13 cellular contexts compared by ENCODE assay signal in the genomic region with DNA sequence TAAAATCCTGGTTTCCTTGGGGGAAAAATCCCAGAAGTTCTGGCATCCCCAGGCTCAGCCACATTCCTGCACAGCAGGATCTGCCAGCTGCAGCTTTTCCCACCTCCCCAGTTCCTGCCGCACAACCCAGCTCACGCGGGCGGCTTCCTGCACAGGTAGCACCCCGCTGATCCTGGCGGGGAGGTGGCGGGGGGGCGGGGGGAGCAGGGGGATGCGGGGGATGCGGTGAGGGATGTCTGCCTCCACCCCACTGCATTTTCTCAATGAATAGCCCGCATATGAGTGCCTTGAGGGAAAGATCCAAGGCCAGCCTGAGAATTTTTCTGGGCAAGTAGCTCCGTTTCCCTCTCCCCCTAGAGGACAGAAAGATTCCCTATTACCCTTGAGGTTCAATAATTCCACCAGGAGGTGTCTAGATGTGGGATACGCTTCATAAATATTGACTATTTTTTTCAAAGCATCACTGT. TPM values are rescaled to one million over a fixed set of nuclear protein-coding genes. Genes with fewer than 3 reads are reported as not detected.
DNase-seq lines count a peak whose midpoint lies in the region; ATAC-seq and TF ChIP-seq lines count a peak whose summit lies in the region.
"Had no signal": no experiment of that assay in that cellular context is flagged by ENCODE, and none has a peak within 500 bp of the region (broad histone marks: within the 10 kb centered on the region; RNA-seq: fewer than 3 reads in every experiment).

No MANE protein-coding gene starts in this region.

- H3K9me3 ChIP-seq in RWPE2 (ENCODE audit: severe bottlenecking) = no peaks in the 10 kb centered on the region
- H3K9me3 ChIP-seq in hepatocyte (ENCODE audit: low read depth) = no peaks in the 10 kb centered on the region
- H3K9me3 ChIP-seq in smooth muscle cell (replicated peaks; ENCODE audit: low read depth) = no peaks in the 10 kb centered on the region

- DNase-seq in GM12864 (ENCODE audit: low read depth) (no peak), RWPE2 (ENCODE audit: low spot score) (peak; percentile 53), hepatocyte (ENCODE audit: low spot score) (no peak), smooth muscle cell (lab: John Stamatoyannopoulos, UW; ENCODE audit: unreplicated experiment) (no peak), SKM-1 treated with dmso at 0.1 percent for 144 hours (lab: John Stamatoyannopoulos, UW; ENCODE audit: unreplicated experiment) (no peak), NAMALWA (ENCODE audit: low spot score) (no peak)
- DNase-seq in activated T-cell treated with anti-CD3 and anti-CD28 coated beads, Interleukin-2, amount 50 U/mL, for 24 hours = no peak
- DNase-seq: DND-41; hippocampal formation; naive thymus-derived CD8-positive, alpha-beta T cell; NCI-H2171 treated with DMSO at 0.1 percent for 48 hours; SW 1271 had no signal

- no peaks in the 10 kb centered on the region for H3K79me2 ChIP-seq in hepatocyte
- peaks cover 25% of the 10 kb centered on the region for H3K79me2 ChIP-seq in smooth muscle cell (ENCODE audit: low read depth)

- H3K27ac ChIP-seq in RWPE2 (ENCODE audit: poor library complexity, severe bottlenecking) (peak overlapping the region; percentile 71), hepatocyte (peak overlapping the region; percentile 75), smooth muscle cell (ENCODE audit: low read depth) (peak overlapping the region; percentile 89)

- no peaks in the 10 kb centered on the region for H3K9me3 Mint-ChIP-seq in activated T-cell treated with anti-CD3 and anti-CD28 coated beads, Interleukin-2, amount 50 U/mL, for 24 hours
- H3K9me3 Mint-ChIP-seq: naive thymus-derived CD8-positive, alpha-beta T cell had no signal

- H3F3A ChIP-seq in smooth muscle cell (ENCODE audit: low read depth) = peaks cover 57% of the 10 kb centered on the region

- no peak overlapping the region for H3K4me3 ChIP-seq in GM12864 (ENCODE audit: low read depth, low read length)
- H3K4me3 ChIP-seq in RWPE2 (ENCODE audit: severe bottlenecking) = no peak overlapping the region
- H3K4me3 ChIP-seq in hepatocyte = no peak overlapping the region
- no peak overlapping the region for H3K4me3 ChIP-seq in smooth muscle cell

- ATAC-seq in RWPE2 (ENCODE audit: low read depth) = no peak
- ATAC-seq in HG02884 (IDR thresholded peaks at IDR 0.05; ENCODE audit: unreplicated experiment) = no peak
- ATAC-seq: naive thymus-derived CD8-positive, alpha-beta T cell had no signal

- H3K4me2 ChIP-seq in hepatocyte (peak overlapping the region; percentile 47), smooth muscle cell (peak overlapping the region; percentile 77)

- no peak overlapping the region for H3K27ac Mint-ChIP-seq in activated T-cell treated with anti-CD3 and anti-CD28 coated beads, Interleukin-2, amount 50 U/mL, for 24 hours
- H3K27ac Mint-ChIP-seq: naive thymus-derived CD8-positive, alpha-beta T cell had no signal

- H4K20me1 ChIP-seq in hepatocyte (ENCODE audit: insufficient read depth, poor library complexity, severe bottlenecking) (no peaks in the 10 kb centered on the region), smooth muscle cell (ENCODE audit: low read depth) (no peaks in the 10 kb centered on the region)

- H3K4me3 Mint-ChIP-seq in activated T-cell treated with anti-CD3 and anti-CD28 coated beads, Interleukin-2, amount 50 U/mL, for 24 hours = no peak overlapping the region
- H3K4me3 Mint-ChIP-seq: naive thymus-derived CD8-positive, alpha-beta T cell had no signal

- H3K36me3 Mint-ChIP-seq in activated T-cell treated with anti-CD3 and anti-CD28 coated beads, Interleukin-2, amount 50 U/mL, for 24 hours (ENCODE audit: low read depth) = no peaks in the 10 kb centered on the region
- H3K36me3 Mint-ChIP-seq: naive thymus-derived CD8-positive, alpha-beta T cell had no signal

- H2AFZ ChIP-seq in hepatocyte = no peak overlapping the region
- no peak overlapping the region for H2AFZ ChIP-seq in smooth muscle cell (ENCODE audit: low read depth)

- peak overlapping the region; percentile 52 for H3K9ac ChIP-seq in smooth muscle cell (ENCODE audit: low read depth)

- no peaks in the 10 kb centered on the region for H3K36me3 ChIP-seq in RWPE2 (ENCODE audit: low read depth)
- H3K36me3 ChIP-seq in hepatocyte (replicated peaks; ENCODE audit: insufficient read depth, low read depth) = no peaks in the 10 kb centered on the region
- no peaks in the 10 kb centered on the region for H3K36me3 ChIP-seq in smooth muscle cell (ENCODE audit: low read depth)

- no peaks in the 10 kb centered on the region for H3K9me2 ChIP-seq in hepatocyte (replicated peaks; ENCODE audit: insufficient read depth)

- peaks cover 30% of the 10 kb centered on the region for H3K27me3 Mint-ChIP-seq in activated T-cell treated with anti-CD3 and anti-CD28 coated beads, Interleukin-2, amount 50 U/mL, for 24 hours

- WGBS in hepatocyte (ENCODE audit: low lambda C conversion rate, missing lambda C conversion rate) = 13% methylated on average over 12 of the region's 13 CpGs
- WGBS in smooth muscle cell (ENCODE audit: low lambda C conversion rate) = 7% methylated on average over 13 of the region's 13 CpGs

- H3K27me3 ChIP-seq in RWPE2 (ENCODE audit: insufficient read depth, poor library complexity, severe bottlenecking) = no peaks in the 10 kb centered on the region
- no peaks in the 10 kb centered on the region for H3K27me3 ChIP-seq in hepatocyte
- H3K27me3 ChIP-seq in smooth muscle cell (ENCODE audit: low read depth) = no peaks in the 10 kb centered on the region

- peaks cover 6% of the 10 kb centered on the region for H3K4me1 Mint-ChIP-seq in activated T-cell treated with anti-CD3 and anti-CD28 coated beads, Interleukin-2, amount 50 U/mL, for 24 hours (ENCODE audit: low read depth)

- H3K4me1 ChIP-seq in RWPE2 (ENCODE audit: insufficient read depth, poor library complexity, severe bottlenecking) = peaks cover 29% of the 10 kb centered on the region
- peaks cover 9% of the 10 kb centered on the region for H3K4me1 ChIP-seq in hepatocyte (ENCODE audit: insufficient read depth)
- peaks cover 19% of the 10 kb centered on the region for H3K4me1 ChIP-seq in smooth muscle cell (ENCODE audit: low read depth)

- TF ChIP-seq CTCF in GM12864 (IDR thresholded peaks at IDR 0.05; ENCODE audit: low read depth, low read length, missing control alignments) (peak; percentile 9), RWPE2 (IDR thresholded peaks at IDR 0.05; ENCODE audit: poor library complexity, severe bottlenecking) (peak; percentile 36), hepatocyte (IDR thresholded peaks at IDR 0.05; ENCODE audit: poor library complexity) (peak; percentile 23), smooth muscle cell (IDR thresholded peaks at IDR 0.05; ENCODE audit: borderline replicate concordance, insufficient read depth, poor library complexity, severe bottlenecking) (peak; percentile 39)

RNA-seq across cellular contexts. Expression of gene GFPT2, which starts 21.1 kb away (rescaled TPM):
- total RNA-seq in hepatocyte = 15.9 and 25.0 TPM in 2 replicates
- polyA plus RNA-seq in hepatocyte = 44.6 and 46.6 TPM in 2 replicates
- total RNA-seq in smooth muscle cell = 137 and 168 TPM in 2 replicates
- polyA plus RNA-seq in smooth muscle cell = 163 and 243 TPM in 2 replicates

RNA-seq across cellular contexts. Expression of gene MAPK9, which starts 40.2 kb away (rescaled TPM):
- 31.3 and 39.1 TPM in 2 replicates for total RNA-seq in hepatocyte
- 17.5 and 17.8 TPM in 2 replicates for polyA plus RNA-seq in hepatocyte
- total RNA-seq in smooth muscle cell = 40.9 and 43.4 TPM in 2 replicates
- 34.8 and 36.0 TPM in 2 replicates for polyA plus RNA-seq in smooth muscle cell
